Comparison of ENCODE assay signal across 1 cellular context in the genomic region with DNA sequence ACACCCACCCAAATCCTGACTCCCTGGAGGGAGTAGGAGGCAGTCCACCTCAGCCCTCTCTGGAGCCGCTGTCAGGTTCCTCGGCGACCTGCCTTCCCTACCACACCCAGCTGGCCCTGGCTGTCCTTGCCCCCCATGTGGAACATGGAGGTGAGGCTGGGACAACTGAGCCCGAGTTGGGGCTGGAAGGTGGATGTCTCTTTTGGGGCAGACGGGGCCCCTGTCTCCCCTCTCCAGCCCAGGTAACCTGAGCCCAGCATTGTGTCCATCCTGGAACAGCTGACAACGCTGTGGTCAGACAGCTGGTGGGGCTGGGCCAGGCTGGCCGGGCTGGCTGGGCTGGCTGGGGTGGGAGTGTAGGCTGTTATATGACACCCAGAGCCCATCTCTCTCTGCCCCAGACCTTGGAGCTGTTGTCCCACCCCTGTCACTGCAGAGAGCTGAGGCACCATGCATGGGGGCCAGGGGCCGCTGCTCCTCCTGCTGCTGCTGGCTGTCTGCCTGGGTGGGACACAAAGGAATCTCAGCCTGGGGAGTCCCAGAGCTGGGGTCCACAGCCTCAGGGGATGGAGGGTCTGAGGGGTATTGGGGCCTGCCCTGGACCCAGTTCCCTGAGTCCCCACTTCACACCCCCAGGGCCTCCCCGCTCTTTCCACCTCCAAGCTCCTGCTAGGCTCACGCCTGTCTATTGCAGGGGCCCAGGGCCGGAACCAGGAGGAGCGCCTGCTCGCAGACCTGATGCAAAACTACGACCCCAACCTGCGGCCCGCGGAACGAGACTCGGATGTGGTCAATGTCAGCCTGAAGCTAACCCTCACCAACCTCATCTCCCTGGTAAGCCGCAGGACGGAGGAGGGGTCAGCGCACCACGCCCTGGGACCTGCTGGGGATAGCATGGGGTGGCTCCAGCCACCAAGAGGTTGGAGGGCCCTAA.
A peak's percentile ranks its signal among the peaks of the same experiment; 100 is the strongest.
TF ChIP-seq lines count a peak whose summit lies in the region.

A gene with protein sequence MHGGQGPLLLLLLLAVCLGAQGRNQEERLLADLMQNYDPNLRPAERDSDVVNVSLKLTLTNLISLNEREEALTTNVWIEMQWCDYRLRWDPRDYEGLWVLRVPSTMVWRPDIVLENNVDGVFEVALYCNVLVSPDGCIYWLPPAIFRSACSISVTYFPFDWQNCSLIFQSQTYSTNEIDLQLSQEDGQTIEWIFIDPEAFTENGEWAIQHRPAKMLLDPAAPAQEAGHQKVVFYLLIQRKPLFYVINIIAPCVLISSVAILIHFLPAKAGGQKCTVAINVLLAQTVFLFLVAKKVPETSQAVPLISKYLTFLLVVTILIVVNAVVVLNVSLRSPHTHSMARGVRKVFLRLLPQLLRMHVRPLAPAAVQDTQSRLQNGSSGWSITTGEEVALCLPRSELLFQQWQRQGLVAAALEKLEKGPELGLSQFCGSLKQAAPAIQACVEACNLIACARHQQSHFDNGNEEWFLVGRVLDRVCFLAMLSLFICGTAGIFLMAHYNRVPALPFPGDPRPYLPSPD (plus strand): TSS at position 395 of the 934 bp plus-strand sequence. CDS start 56 bp downstream, at position 451.

TF ChIP-seq in HEK293, 187 proteins besides CTCF, POLR2A, EP300 and RAD21 (continued from another document):
- TF ChIP-seq ZNF561 (tag by site-specific recombination; IDR thresholded peaks at IDR 0.05; ENCODE audit: borderline replicate concordance) (no peak), GFI1B (tag by site-specific recombination; IDR thresholded peaks at IDR 0.05) (no peak), YY2 (tag by site-specific recombination; IDR thresholded peaks at IDR 0.05) (no peak), BCL6B (tag by site-specific recombination; IDR thresholded peaks at IDR 0.05) (no peak), ZFP37 (tag by site-specific recombination; IDR thresholded peaks at IDR 0.05) (no peak)
- TF ChIP-seq, protein P1, sequence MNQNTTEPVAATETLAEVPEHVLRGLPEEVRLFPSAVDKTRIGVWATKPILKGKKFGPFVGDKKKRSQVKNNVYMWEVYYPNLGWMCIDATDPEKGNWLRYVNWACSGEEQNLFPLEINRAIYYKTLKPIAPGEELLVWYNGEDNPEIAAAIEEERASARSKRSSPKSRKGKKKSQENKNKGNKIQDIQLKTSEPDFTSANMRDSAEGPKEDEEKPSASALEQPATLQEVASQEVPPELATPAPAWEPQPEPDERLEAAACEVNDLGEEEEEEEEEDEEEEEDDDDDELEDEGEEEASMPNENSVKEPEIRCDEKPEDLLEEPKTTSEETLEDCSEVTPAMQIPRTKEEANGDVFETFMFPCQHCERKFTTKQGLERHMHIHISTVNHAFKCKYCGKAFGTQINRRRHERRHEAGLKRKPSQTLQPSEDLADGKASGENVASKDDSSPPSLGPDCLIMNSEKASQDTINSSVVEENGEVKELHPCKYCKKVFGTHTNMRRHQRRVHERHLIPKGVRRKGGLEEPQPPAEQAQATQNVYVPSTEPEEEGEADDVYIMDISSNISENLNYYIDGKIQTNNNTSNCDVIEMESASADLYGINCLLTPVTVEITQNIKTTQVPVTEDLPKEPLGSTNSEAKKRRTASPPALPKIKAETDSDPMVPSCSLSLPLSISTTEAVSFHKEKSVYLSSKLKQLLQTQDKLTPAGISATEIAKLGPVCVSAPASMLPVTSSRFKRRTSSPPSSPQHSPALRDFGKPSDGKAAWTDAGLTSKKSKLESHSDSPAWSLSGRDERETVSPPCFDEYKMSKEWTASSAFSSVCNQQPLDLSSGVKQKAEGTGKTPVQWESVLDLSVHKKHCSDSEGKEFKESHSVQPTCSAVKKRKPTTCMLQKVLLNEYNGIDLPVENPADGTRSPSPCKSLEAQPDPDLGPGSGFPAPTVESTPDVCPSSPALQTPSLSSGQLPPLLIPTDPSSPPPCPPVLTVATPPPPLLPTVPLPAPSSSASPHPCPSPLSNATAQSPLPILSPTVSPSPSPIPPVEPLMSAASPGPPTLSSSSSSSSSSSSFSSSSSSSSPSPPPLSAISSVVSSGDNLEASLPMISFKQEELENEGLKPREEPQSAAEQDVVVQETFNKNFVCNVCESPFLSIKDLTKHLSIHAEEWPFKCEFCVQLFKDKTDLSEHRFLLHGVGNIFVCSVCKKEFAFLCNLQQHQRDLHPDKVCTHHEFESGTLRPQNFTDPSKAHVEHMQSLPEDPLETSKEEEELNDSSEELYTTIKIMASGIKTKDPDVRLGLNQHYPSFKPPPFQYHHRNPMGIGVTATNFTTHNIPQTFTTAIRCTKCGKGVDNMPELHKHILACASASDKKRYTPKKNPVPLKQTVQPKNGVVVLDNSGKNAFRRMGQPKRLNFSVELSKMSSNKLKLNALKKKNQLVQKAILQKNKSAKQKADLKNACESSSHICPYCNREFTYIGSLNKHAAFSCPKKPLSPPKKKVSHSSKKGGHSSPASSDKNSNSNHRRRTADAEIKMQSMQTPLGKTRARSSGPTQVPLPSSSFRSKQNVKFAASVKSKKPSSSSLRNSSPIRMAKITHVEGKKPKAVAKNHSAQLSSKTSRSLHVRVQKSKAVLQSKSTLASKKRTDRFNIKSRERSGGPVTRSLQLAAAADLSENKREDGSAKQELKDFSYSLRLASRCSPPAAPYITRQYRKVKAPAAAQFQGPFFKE (tag by site-specific recombination; IDR thresholded peaks at IDR 0.05; ENCODE audit: borderline replicate concordance), result no peak
- TF ChIP-seq, protein P2, sequence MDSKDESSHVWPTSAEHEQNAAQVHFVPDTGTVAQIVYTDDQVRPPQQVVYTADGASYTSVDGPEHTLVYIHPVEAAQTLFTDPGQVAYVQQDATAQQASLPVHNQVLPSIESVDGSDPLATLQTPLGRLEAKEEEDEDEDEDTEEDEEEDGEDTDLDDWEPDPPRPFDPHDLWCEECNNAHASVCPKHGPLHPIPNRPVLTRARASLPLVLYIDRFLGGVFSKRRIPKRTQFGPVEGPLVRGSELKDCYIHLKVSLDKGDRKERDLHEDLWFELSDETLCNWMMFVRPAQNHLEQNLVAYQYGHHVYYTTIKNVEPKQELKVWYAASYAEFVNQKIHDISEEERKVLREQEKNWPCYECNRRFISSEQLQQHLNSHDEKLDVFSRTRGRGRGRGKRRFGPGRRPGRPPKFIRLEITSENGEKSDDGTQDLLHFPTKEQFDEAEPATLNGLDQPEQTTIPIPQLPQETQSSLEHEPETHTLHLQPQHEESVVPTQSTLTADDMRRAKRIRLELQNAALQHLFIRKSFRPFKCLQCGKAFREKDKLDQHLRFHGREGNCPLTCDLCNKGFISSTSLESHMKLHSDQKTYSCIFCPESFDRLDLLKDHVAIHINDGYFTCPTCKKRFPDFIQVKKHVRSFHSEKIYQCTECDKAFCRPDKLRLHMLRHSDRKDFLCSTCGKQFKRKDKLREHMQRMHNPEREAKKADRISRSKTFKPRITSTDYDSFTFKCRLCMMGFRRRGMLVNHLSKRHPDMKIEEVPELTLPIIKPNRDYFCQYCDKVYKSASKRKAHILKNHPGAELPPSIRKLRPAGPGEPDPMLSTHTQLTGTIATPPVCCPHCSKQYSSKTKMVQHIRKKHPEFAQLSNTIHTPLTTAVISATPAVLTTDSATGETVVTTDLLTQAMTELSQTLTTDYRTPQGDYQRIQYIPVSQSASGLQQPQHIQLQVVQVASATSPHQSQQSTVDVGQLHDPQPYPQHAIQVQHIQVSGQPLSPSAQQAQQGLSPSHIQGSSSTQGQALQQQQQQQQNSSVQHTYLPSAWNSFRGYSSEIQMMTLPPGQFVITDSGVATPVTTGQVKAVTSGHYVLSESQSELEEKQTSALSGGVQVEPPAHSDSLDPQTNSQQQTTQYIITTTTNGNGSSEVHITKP (tag by site-specific recombination; IDR thresholded peaks at IDR 0.05), result 0 out of 2 replicates have a peak, but pooled peaks have one; percentile 11
